10 cellular contexts compared by ENCODE assay signal in genomic region chr11:7671807-7672206, GRCh38.
DNase-seq lines count a peak whose midpoint lies in the region; ATAC-seq lines count a peak whose summit lies in the region.
"Had no signal": no experiment of that assay in that cellular context is flagged by ENCODE, and none has a peak within 500 bp of the region (broad histone marks: within the 10 kb centered on the region; RNA-seq: fewer than 3 reads in every experiment).

No MANE protein-coding gene starts in this region.

- DNase-seq in activated CD4-positive, alpha-beta T cell treated with anti-CD3 and anti-CD28 coated beads for 48 hours = peak; percentile 70
- no peak for DNase-seq in activated CD4-positive, alpha-beta T cell treated with anti-CD3 and anti-CD28 coated beads, Interleukin-2, amount 50 U/mL, for 1 hour
- DNase-seq in DMS 273 (lab: John Stamatoyannopoulos, UW; ENCODE audit: unreplicated experiment) = no peak
- no peak for DNase-seq in GOT3 (lab: John Stamatoyannopoulos, UW)
- no peak for DNase-seq in anterior cingulate cortex (lab: John Stamatoyannopoulos, UW)
- DNase-seq: activated naive CD8-positive, alpha-beta T cell treated with anti-CD3 and anti-CD28 coated beads, Interleukin-2, amount 10 ng/mL, durations not matched to agents 7 days and 5 days; naive B cell had no signal

- H3K36me3 Mint-ChIP-seq in stimulated activated memory B cell treated with anti-CD40 and anti-IgM and Interleukin-4, amounts not matched to agents 10 μg/mL and 1 μg/mL and 100 μg/mL, for 72 hours = peaks cover under 1% of the 10 kb centered on the region
- H3K36me3 Mint-ChIP-seq: activated naive CD8-positive, alpha-beta T cell treated with anti-CD3 and anti-CD28 coated beads, Interleukin-2, amount 10 ng/mL, durations not matched to agents 7 days and 5 days had no signal

- H3K9me3 Mint-ChIP-seq in stimulated activated memory B cell treated with anti-CD40 and anti-IgM and Interleukin-4, amounts not matched to agents 10 μg/mL and 1 μg/mL and 100 μg/mL, for 72 hours = peaks cover 3% of the 10 kb centered on the region
- H3K9me3 Mint-ChIP-seq: activated naive CD8-positive, alpha-beta T cell treated with anti-CD3 and anti-CD28 coated beads, Interleukin-2, amount 10 ng/mL, durations not matched to agents 7 days and 5 days had no signal

- peaks cover 11% of the 10 kb centered on the region for H3K27me3 Mint-ChIP-seq in stimulated activated memory B cell treated with anti-CD40 and anti-IgM and Interleukin-4, amounts not matched to agents 10 μg/mL and 1 μg/mL and 100 μg/mL, for 72 hours

- peak overlapping the region; percentile 88 for H3K4me3 Mint-ChIP-seq in stimulated activated memory B cell treated with anti-CD40 and anti-IgM and Interleukin-4, amounts not matched to agents 10 μg/mL and 1 μg/mL and 100 μg/mL, for 72 hours

- ATAC-seq in GM21717 (IDR thresholded peaks at IDR 0.05; ENCODE audit: unreplicated experiment) (peak; percentile 84), HG03520 (IDR thresholded peaks at IDR 0.05; ENCODE audit: unreplicated experiment) (peak; percentile 54)
- peak; percentile 83 for ATAC-seq in stimulated activated memory B cell treated with anti-CD40 and anti-IgM and Interleukin-4, amounts not matched to agents 10 μg/mL and 1 μg/mL and 100 μg/mL, for 72 hours

- peak overlapping the region; percentile 82 for H3K27ac Mint-ChIP-seq in stimulated activated memory B cell treated with anti-CD40 and anti-IgM and Interleukin-4, amounts not matched to agents 10 μg/mL and 1 μg/mL and 100 μg/mL, for 72 hours
- H3K27ac Mint-ChIP-seq: activated naive CD8-positive, alpha-beta T cell treated with anti-CD3 and anti-CD28 coated beads, Interleukin-2, amount 10 ng/mL, durations not matched to agents 7 days and 5 days had no signal

- H3K4me1 Mint-ChIP-seq in stimulated activated memory B cell treated with anti-CD40 and anti-IgM and Interleukin-4, amounts not matched to agents 10 μg/mL and 1 μg/mL and 100 μg/mL, for 72 hours = peaks cover 43% of the 10 kb centered on the region
